In the genomic region with DNA sequence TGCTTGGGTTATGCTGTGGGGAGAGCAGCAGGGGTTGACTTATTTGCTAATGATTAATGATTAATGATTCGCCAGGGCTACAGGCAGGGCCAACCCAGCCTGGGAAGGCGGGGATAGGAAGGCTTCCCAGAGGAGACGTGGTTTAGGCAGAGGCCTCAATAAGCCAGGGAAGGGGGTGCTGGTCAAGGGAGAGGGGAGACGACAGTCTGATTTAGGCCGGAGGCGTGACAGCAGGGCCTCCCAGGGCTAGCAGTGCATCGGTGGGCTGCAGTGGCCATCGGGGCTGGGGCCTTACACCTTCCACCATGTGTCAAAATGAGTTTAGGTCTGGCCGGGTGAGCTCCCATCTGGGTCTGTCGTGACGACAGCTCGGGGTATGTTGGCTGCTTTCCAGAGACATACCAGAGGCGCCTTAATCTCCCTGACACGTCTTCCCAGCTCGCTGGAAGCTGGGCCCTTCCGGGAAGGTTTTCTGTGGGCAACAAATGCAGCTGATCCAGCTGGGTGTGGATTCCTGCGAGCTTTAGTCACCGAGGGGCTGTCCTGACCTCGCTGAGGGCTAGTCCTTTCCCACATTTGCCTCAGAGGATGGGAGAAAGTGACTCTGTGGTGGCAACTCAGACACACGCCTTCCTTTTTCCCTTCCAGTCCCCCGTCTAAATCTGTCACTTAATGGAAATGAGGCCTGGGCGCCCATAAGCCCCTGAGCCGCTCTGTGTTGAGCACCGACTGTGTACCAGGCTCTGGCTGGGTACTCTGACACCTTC, we compare ENCODE assay signal across 9 cellular contexts. TPM values are rescaled to one million over a fixed set of nuclear protein-coding genes. Genes with fewer than 3 reads are reported as not detected.
DNase-seq lines count a peak whose midpoint lies in the region; ATAC-seq, FAIRE-seq and TF ChIP-seq lines count a peak whose summit lies in the region.
"Had no signal": no experiment of that assay in that cellular context is flagged by ENCODE, and none has a peak within 500 bp of the region (broad histone marks: within the 10 kb centered on the region; RNA-seq: fewer than 3 reads in every experiment).

No MANE protein-coding gene starts in this region.

- no peaks in the 10 kb centered on the region for H3K4me1 Mint-ChIP-seq in activated CD4-positive, alpha-beta T cell treated with anti-CD3 and anti-CD28 coated beads, Interleukin-2, amount 10 ng/mL, durations not matched to agents 24 days and 14 days

- no peaks in the 10 kb centered on the region for H3K36me3 ChIP-seq in skeletal muscle satellite cell (ENCODE audit: insufficient read depth, low read length)
- no peaks in the 10 kb centered on the region for H3K36me3 ChIP-seq in effector memory CD4-positive, alpha-beta T cell (ENCODE audit: control insufficient read depth, insufficient read depth, low read length)

- ATAC-seq in left ventricle myocardium superior (peak; percentile 87), GM19324 (IDR thresholded peaks at IDR 0.05; ENCODE audit: low FRiP score, unreplicated experiment) (no peak)

- peak overlapping the region; percentile 71 for H3K4me2 ChIP-seq in skeletal muscle satellite cell (ENCODE audit: low read length)

- TF ChIP-seq POLR2A in H54 (IDR thresholded peaks at IDR 0.05; ENCODE audit: low read depth, low read length): 0 out of 2 replicates have a peak, but pooled peaks have one; percentile 18

- peak overlapping the region; percentile 38 for H3K4me3 ChIP-seq in skeletal muscle satellite cell (ENCODE audit: low read length)
- no peak overlapping the region for H3K4me3 ChIP-seq in effector memory CD4-positive, alpha-beta T cell (ENCODE audit: insufficient read depth, low read depth, low read length, poor library complexity, severe bottlenecking)

- H3K27me3 ChIP-seq in skeletal muscle satellite cell (ENCODE audit: control insufficient read depth, insufficient read depth, low read length): no peaks in the 10 kb centered on the region
- H3K27me3 ChIP-seq in effector memory CD4-positive, alpha-beta T cell (replicated peaks; ENCODE audit: control insufficient read depth, insufficient read depth, low read length, poor library complexity, severe bottlenecking): no peaks in the 10 kb centered on the region

- H3K27me3 Mint-ChIP-seq in activated CD4-positive, alpha-beta T cell treated with anti-CD3 and anti-CD28 coated beads, Interleukin-2, amount 10 ng/mL, durations not matched to agents 24 days and 14 days: peaks cover 3% of the 10 kb centered on the region

- intact Hi-C loops in left ventricle myocardium superior (cut with micrococcal nuclease): no loop called here
- intact Hi-C loops in activated CD4-positive, alpha-beta T cell treated with anti-CD3 and anti-CD28 coated beads, Interleukin-2, amount 10 ng/mL, durations not matched to agents 24 days and 14 days (cut with micrococcal nuclease): no loop called here

- H3K36me3 Mint-ChIP-seq in activated CD4-positive, alpha-beta T cell treated with anti-CD3 and anti-CD28 coated beads, Interleukin-2, amount 10 ng/mL, durations not matched to agents 24 days and 14 days (ENCODE audit: low read depth): no peaks in the 10 kb centered on the region

- peak overlapping the region; percentile 72 for H3K9ac ChIP-seq in skeletal muscle satellite cell (ENCODE audit: low read depth, low read length)

- H3K9me3 Mint-ChIP-seq in activated CD4-positive, alpha-beta T cell treated with anti-CD3 and anti-CD28 coated beads, Interleukin-2, amount 10 ng/mL, durations not matched to agents 24 days and 14 days: no peaks in the 10 kb centered on the region

- peak overlapping the region; percentile 84 for H3K27ac ChIP-seq in VCaP
- H3K27ac ChIP-seq in effector memory CD4-positive, alpha-beta T cell (ENCODE audit: insufficient read depth, low read length, poor library complexity, severe bottlenecking): no peak overlapping the region

- peaks cover 28% of the 10 kb centered on the region for H3K4me1 ChIP-seq in skeletal muscle satellite cell (ENCODE audit: control insufficient read depth, insufficient read depth, low read length)
- H3K4me1 ChIP-seq in effector memory CD4-positive, alpha-beta T cell (ENCODE audit: control insufficient read depth, insufficient read depth, low read length, poor library complexity, severe bottlenecking): no peaks in the 10 kb centered on the region

- no peak overlapping the region for H3K27ac Mint-ChIP-seq in activated CD4-positive, alpha-beta T cell treated with anti-CD3 and anti-CD28 coated beads, Interleukin-2, amount 10 ng/mL, durations not matched to agents 24 days and 14 days

- no peaks in the 10 kb centered on the region for H3K9me3 ChIP-seq in skeletal muscle satellite cell (replicated peaks; ENCODE audit: low read length)
- H3K9me3 ChIP-seq in effector memory CD4-positive, alpha-beta T cell (ENCODE audit: control insufficient read depth, low read length): no peaks in the 10 kb centered on the region

- peak; percentile 94 for DNase-seq in H54 (ENCODE audit: insufficient read length, low spot score)
- peak; percentile 53 for DNase-seq in left ventricle myocardium superior
- no peak for DNase-seq in AML-193 (lab: John Stamatoyannopoulos, UW)
- no peak for DNase-seq in effector memory CD4-positive, alpha-beta T cell
- DNase-seq in activated CD4-positive, alpha-beta T cell treated with anti-CD3 and anti-CD28 coated beads, Interleukin-2, amount 10 ng/mL, durations not matched to agents 24 days and 14 days: no peak
- DNase-seq: NCI-H748 treated with DMSO at 0.1 percent for 48 hours had no signal

- no peak for TF ChIP-seq CTCF in VCaP (conservative IDR thresholded peaks at IDR 0.05)

- peak; percentile 88 for FAIRE-seq in H54 (lab: Jason Lieb, UNC)

- no peak overlapping the region for H3K4me3 Mint-ChIP-seq in activated CD4-positive, alpha-beta T cell treated with anti-CD3 and anti-CD28 coated beads, Interleukin-2, amount 10 ng/mL, durations not matched to agents 24 days and 14 days

RNA-seq across cellular contexts. Expression of a gene that starts 3.7 kb away (rescaled TPM):
- 0.32 TPM for total RNA-seq in left ventricle myocardium superior
- total RNA-seq in skeletal muscle satellite cell (2012; rRNA removed): 0.25 TPM in 1 of 2 replicates, not detected in the other
- total RNA-seq in activated CD4-positive, alpha-beta T cell treated with anti-CD3 and anti-CD28 coated beads, Interleukin-2, amount 10 ng/mL, durations not matched to agents 24 days and 14 days: not detected in 2 replicates

RNA-seq across cellular contexts. Expression of a gene that starts 50.5 kb away (rescaled TPM):
- 31.0 TPM for total RNA-seq in left ventricle myocardium superior
- total RNA-seq in skeletal muscle satellite cell (2012; rRNA removed): 16.2 and 16.5 TPM in 2 replicates
- total RNA-seq in activated CD4-positive, alpha-beta T cell treated with anti-CD3 and anti-CD28 coated beads, Interleukin-2, amount 10 ng/mL, durations not matched to agents 24 days and 14 days: 19.5 and 19.9 TPM in 2 replicates

Comparison
In these comparisons a context has a peak if more than half of its experiments do, and no peak if none do; other contexts are left out.
1. DNase-seq: peak in H54 (single experiment) and left ventricle myocardium superior (single experiment); none in AML-193 (0 of 2), effector memory CD4-positive, alpha-beta T cell (0 of 3) and activated CD4-positive, alpha-beta T cell treated with anti-CD3 and anti-CD28 coated beads, Interleukin-2, amount 10 ng/mL, durations not matched to agents 24 days and 14 days (single experiment).